In the genomic region with DNA sequence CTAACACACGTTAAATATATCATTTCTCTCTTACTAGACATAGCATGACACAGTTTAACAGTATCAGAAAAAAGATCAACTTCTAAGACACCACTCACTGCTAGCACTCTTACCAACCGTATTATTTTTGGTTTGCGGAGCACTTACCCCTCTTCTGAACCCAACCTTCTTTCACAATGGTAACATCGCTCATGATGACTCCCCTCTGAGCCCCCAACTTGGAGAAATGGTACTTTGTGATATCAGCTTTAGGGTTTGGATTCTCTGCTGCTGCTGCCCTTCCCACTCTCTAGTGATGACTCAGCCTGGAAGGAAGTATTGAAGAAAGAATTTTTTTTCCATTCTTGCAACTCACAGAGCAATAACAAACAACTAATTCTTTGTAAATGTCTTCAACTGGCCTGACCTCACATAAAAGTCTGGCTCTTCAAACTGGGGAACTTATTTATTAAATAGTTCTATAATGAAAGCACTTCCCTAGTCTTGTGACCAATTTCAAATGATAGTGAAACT, we compare ENCODE assay signal across 9 cellular contexts. TPM values are rescaled to one million over a fixed set of nuclear protein-coding genes. Genes with fewer than 3 reads are reported as not detected.
DNase-seq lines count a peak whose midpoint lies in the region; ATAC-seq, FAIRE-seq and TF ChIP-seq lines count a peak whose summit lies in the region.
"Had no signal": no experiment of that assay in that cellular context is flagged by ENCODE, and none has a peak within 500 bp of the region (broad histone marks: within the 10 kb centered on the region; RNA-seq: fewer than 3 reads in every experiment).

No MANE protein-coding gene starts in this region.

- H3K9ac ChIP-seq in liver (ENCODE audit: low read depth in 1 of 2, low read length in 2 of 2) (no peak overlapping the region), HepG2 (ENCODE audit: insufficient read depth, low read depth, low read length) (no peak overlapping the region)

- H3K27me3 ChIP-seq in liver (ENCODE audit: control insufficient read depth in 4 of 4, insufficient read depth in 4 of 4, low read length in 3 of 4) (no peaks in the 10 kb centered on the region), HepG2 (ENCODE audit: control insufficient read depth in 1 of 2, insufficient read depth in 2 of 2, low read length in 2 of 2) (peaks cover 0 to 2% of the 10 kb centered on the region in 2 experiments; a peak in 1 of 5 replicates), aorta (ENCODE audit: control insufficient read depth in 1 of 2, insufficient read depth in 2 of 2, low read length in 1 of 2) (no peaks in the 10 kb centered on the region)

- TF ChIP-seq CTCF in liver (IDR thresholded peaks at IDR 0.05; ENCODE audit: low read depth, low read length, missing input control) (no peak), HepG2 (CRISPR knock-in tag; IDR thresholded peaks at IDR 0.05) (no peak)

- H3K4me1 ChIP-seq in liver (ENCODE audit: control insufficient read depth in 4 of 4, insufficient read depth in 4 of 4, low read length in 3 of 4) (no peaks in the 10 kb centered on the region), HepG2 (ENCODE audit: insufficient read depth, low read length) (no peaks in the 10 kb centered on the region), aorta (ENCODE audit: control insufficient read depth in 1 of 2, insufficient read depth in 2 of 2, low read length in 2 of 2) (peaks cover 3 to 4% of the 10 kb centered on the region in 2 donors)

- no peak for TF ChIP-seq RAD21 in liver (IDR thresholded peaks at IDR 0.05)
- TF ChIP-seq RAD21 in HepG2 (CRISPR knock-in tag; IDR thresholded peaks at IDR 0.05), result no peak

- H3K9me3 ChIP-seq in liver (ENCODE audit: control insufficient read depth in 4 of 4, low read length in 3 of 4), result no peaks in the 10 kb centered on the region
- H3K9me3 ChIP-seq in HepG2 (ENCODE audit: low read length), result no peaks in the 10 kb centered on the region
- H3K9me3 ChIP-seq in aorta (ENCODE audit: control insufficient read depth, low read length), result no peaks in the 10 kb centered on the region

- ATAC-seq in HepG2, result no peak
- ATAC-seq in aorta (ENCODE audit: low FRiP score), result peak; percentile 87
- ATAC-seq in HG02884 (IDR thresholded peaks at IDR 0.05; ENCODE audit: unreplicated experiment), result no peak
- ATAC-seq in HG02970 (IDR thresholded peaks at IDR 0.05; ENCODE audit: low FRiP score, unreplicated experiment), result no peak

- TF ChIP-seq POLR2A in HepG2 (IDR thresholded peaks at IDR 0.05; ENCODE audit: insufficient read depth in 1 of 2, low read depth in 2 of 2, low read length in 2 of 2), result no peak

- in situ Hi-C loops in HepG2 (cut with HindIII; ENCODE audit: extremely low pct_ligation_motif_present, low pct_unique_long_range_greater_than_20kb), result no loop called here

- H3K27ac ChIP-seq in liver (ENCODE audit: low read depth in 1 of 2, low read length in 2 of 2), result no peak overlapping the region
- H3K27ac ChIP-seq in HepG2 (ENCODE audit: extremely low read length, insufficient read depth, low read length), result no peak overlapping the region
- no peak overlapping the region for H3K27ac ChIP-seq in aorta (ENCODE audit: low read depth in 1 of 2, low read length in 2 of 2)

- H3K4me2 ChIP-seq in HepG2 (ENCODE audit: low read depth, low read length), result no peak overlapping the region

- H3K4me3 ChIP-seq in liver (ENCODE audit: low read depth in 1 of 3, low read length in 3 of 3), result no peak overlapping the region
- H3K4me3 ChIP-seq in HepG2 (replicated peaks in 1 of 3; ENCODE audit: insufficient read depth in 1 of 3, low read depth in 2 of 3, low read length in 3 of 3), result no peak overlapping the region
- no peak overlapping the region for H3K4me3 ChIP-seq in aorta (ENCODE audit: low read length in 2 of 2)

- TF ChIP-seq EP300 in HepG2 (IDR thresholded peaks at IDR 0.05; ENCODE audit: low read depth in 2 of 2, low read length in 2 of 2), result no peak
- TF ChIP-seq EP300 in HepG2 (CRISPR knock-in tag; IDR thresholded peaks at IDR 0.05; ENCODE audit: borderline replicate concordance), result no peak

- H3K36me3 ChIP-seq in liver (ENCODE audit: control insufficient read depth in 4 of 4, insufficient read depth in 3 of 4, low read depth in 1 of 4, low read length in 3 of 4) (no peaks in the 10 kb centered on the region), HepG2 (replicated peaks in 1 of 2; ENCODE audit: control insufficient read depth in 1 of 2, insufficient read depth in 2 of 2, low read length in 2 of 2) (no peaks in the 10 kb centered on the region), aorta (ENCODE audit: control insufficient read depth in 1 of 2, insufficient read depth in 2 of 2, low read length in 1 of 2) (no peaks in the 10 kb centered on the region)

- no peak for FAIRE-seq in HepG2 (lab: Jason Lieb, UNC)

- POLR2A ChIA-PET in HepG2 (lab: Yijun Ruan, JAX), result no interaction called here

- H2AFZ ChIP-seq in HepG2 (ENCODE audit: low read length), result no peak overlapping the region

- no peaks in the 10 kb centered on the region for H4K20me1 ChIP-seq in HepG2 (ENCODE audit: insufficient read depth, low read length)

- DNase-seq in HepG2 (ENCODE audit: low spot score) (no peak), amniotic stem cell (lab: John Stamatoyannopoulos, UW) (peak; percentile 35), iris pigment epithelial cell (ENCODE audit: low read depth) (peak; percentile 92), aorta (no peak), NCI-H1930 (lab: John Stamatoyannopoulos, UW) (no peak)
- DNase-seq: DND-41 had no signal

- no TSS peak for BruUV-seq in HepG2 (replicated peaks; lab: Mats Ljungman, UMichigan)

- H3K79me2 ChIP-seq in HepG2 (ENCODE audit: insufficient read depth, low read length), result no peaks in the 10 kb centered on the region

- 73% methylated on average over 4 of the region's 4 CpGs for WGBS in liver
- WGBS in HepG2 (ENCODE audit: low lambda C conversion rate), result 17% methylated on average over 4 of the region's 4 CpGs
- WGBS in aorta, 2 donors, result 61 to 66% methylated on average over 4 of the region's 4 CpGs

- intact Hi-C loops in HepG2 (cut with micrococcal nuclease; ENCODE audit: unreplicated experiment) (no loop called here), aorta (cut with DNase I) (no loop called here)

- CTCF ChIA-PET in HepG2 (lab: Yijun Ruan, JAX; ENCODE audit: low intra/inter-chr PET ratio, low total read pairs), result no interaction called here

TF ChIP-seq in liver, 16 proteins besides CTCF, POLR2A, EP300 and RAD21:
- TF ChIP-seq JUND (IDR thresholded peaks at IDR 0.05), result peak; percentile 32 to 46
- TF ChIP-seq, protein P1, sequence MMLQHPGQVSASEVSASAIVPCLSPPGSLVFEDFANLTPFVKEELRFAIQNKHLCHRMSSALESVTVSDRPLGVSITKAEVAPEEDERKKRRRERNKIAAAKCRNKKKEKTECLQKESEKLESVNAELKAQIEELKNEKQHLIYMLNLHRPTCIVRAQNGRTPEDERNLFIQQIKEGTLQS (IDR thresholded peaks at IDR 0.05), result no peak
TF ChIP-seq in liver: peak in this region for 1.

TF ChIP-seq in HepG2, 621 proteins besides CTCF, POLR2A, EP300 and RAD21 (continues in another document):
- TF ChIP-seq ZNF274 (CRISPR knock-in tag; IDR thresholded peaks at IDR 0.05), result no peak
- no peak for TF ChIP-seq U2AF1 (optimal IDR thresholded peaks at IDR 0.05; ENCODE audit: low read depth, low read length)
- no peak for TF ChIP-seq SMYD3 (CRISPR knock-in tag; IDR thresholded peaks at IDR 0.05)
- no peak for TF ChIP-seq STAT5B (CRISPR knock-in tag; IDR thresholded peaks at IDR 0.05)
- TF ChIP-seq HES4 (CRISPR knock-in tag; IDR thresholded peaks at IDR 0.05; ENCODE audit: borderline replicate concordance), result no peak
- TF ChIP-seq MAF1 (CRISPR knock-in tag; IDR thresholded peaks at IDR 0.05; ENCODE audit: borderline replicate concordance), result no peak
- TF ChIP-seq ZBTB7A (CRISPR knock-in tag; IDR thresholded peaks at IDR 0.05), result no peak
- no peak for TF ChIP-seq NFYB (CRISPR knock-in tag; IDR thresholded peaks at IDR 0.05)
- TF ChIP-seq RAD51 (IDR thresholded peaks at IDR 0.05; ENCODE audit: borderline replicate concordance), result no peak
- TF ChIP-seq PHB2 (IDR thresholded peaks at IDR 0.05; ENCODE audit: partially characterized antibody), result no peak
- TF ChIP-seq DPF2 (CRISPR knock-in tag; IDR thresholded peaks at IDR 0.05; ENCODE audit: borderline replicate concordance, low read depth), result no peak
- no peak for TF ChIP-seq EZH2 (conservative IDR thresholded peaks at IDR 0.05; ENCODE audit: low read depth, low read length)
- TF ChIP-seq ZNF761 (CRISPR knock-in tag; conservative IDR thresholded peaks at IDR 0.05), result no peak

RNA-seq across cellular contexts. Expression of gene AKT3, which starts 7.0 kb away (rescaled TPM):
- 1 to 10 TPM; 3.2 to 7.6 TPM for total RNA-seq in liver
- polyA plus RNA-seq in liver, result 1 to 10 TPM; 1.7 to 2.4 TPM
- 0.07 and 0.22 TPM in 2 replicates for total RNA-seq in HepG2 (2016; rRNA removed; fragmentation: Illumina TruSeq; extraction: Trizol)
- total RNA-seq in HepG2 (2016; cell fraction: cytosol; rRNA removed; fragmentation: Illumina TruSeq; extraction: Trizol; ENCODE audit: low read depth), result 0.18 and 0.61 TPM in 2 replicates
- 0.13 and 0.15 TPM in 2 replicates for total RNA-seq in HepG2 (2016; cell fraction: insoluble cytoplasmic fraction; rRNA removed; fragmentation: Illumina TruSeq; extraction: Trizol)
- 0.19 and 0.21 TPM in 2 replicates for total RNA-seq in HepG2 (2016; cell fraction: membrane; rRNA removed; fragmentation: Illumina TruSeq; extraction: Trizol)
- total RNA-seq in HepG2 (2016; cell fraction: nucleus; rRNA removed; fragmentation: Illumina TruSeq; extraction: Trizol), result 0.25 and 0.28 TPM in 2 replicates
- 0.04 and 0.07 TPM in 2 replicates for polyA plus RNA-seq in HepG2 (2011; rRNA removed)
- polyA plus RNA-seq in HepG2 (2011; cell fraction: cytosol; rRNA removed), result 0.01 and 0.04 TPM in 2 replicates
- 0.06 and 0.07 TPM in 2 replicates for polyA plus RNA-seq in HepG2 (2011; cell fraction: nucleus; rRNA removed)
- polyA plus RNA-seq in HepG2 (2012), result 0.08 and 0.12 TPM in 2 replicates
- polyA plus RNA-seq in HepG2 (2016; cell fraction: cytosol; fragmentation: Illumina TruSeq; extraction: Trizol; ENCODE audit: low read depth), result not detected in 2 replicates
- 0.30 TPM in 1 of 2 replicates, not detected in the other for polyA plus RNA-seq in HepG2 (2016; cell fraction: insoluble cytoplasmic fraction; fragmentation: Illumina TruSeq; extraction: Trizol; ENCODE audit: low read depth)
- polyA plus RNA-seq in HepG2 (2016; cell fraction: membrane; fragmentation: Illumina TruSeq; extraction: Trizol; ENCODE audit: low read depth), result not detected in 2 replicates
- 0.13 TPM in 1 of 2 replicates, not detected in the other for polyA plus RNA-seq in HepG2 (2016; cell fraction: nucleus; fragmentation: Illumina TruSeq; extraction: Trizol; ENCODE audit: insufficient read depth, low read depth)
- 0.06 and 0.26 TPM in 2 replicates for polyA minus RNA-seq in HepG2 (2011; rRNA and poly(A)+ RNA removed; ENCODE audit: low replicate concordance)
- polyA minus RNA-seq in HepG2 (2011; cell fraction: cytosol; rRNA and poly(A)+ RNA removed), result 0.20 TPM in 1 of 2 replicates, not detected in the other
- 0.26 and 0.75 TPM in 2 replicates for polyA minus RNA-seq in HepG2 (2011; cell fraction: nucleus; rRNA and poly(A)+ RNA removed)
- 100 to 1,000 TPM; 165 to 177 TPM for total RNA-seq in aorta
- 10 to 100 TPM; 18.6 to 41.9 TPM for polyA plus RNA-seq in aorta

Comparison
In these comparisons a context has a peak if more than half of its experiments do, and no peak if none do; other contexts are left out.
1. DNase-seq: peak in amniotic stem cell (single experiment) and iris pigment epithelial cell (single experiment); none in HepG2 (single experiment), aorta (0 of 2) and NCI-H1930 (0 of 2).
2. RNA of gene AKT3, which starts 7.0 kb away (total RNA-seq): 165 to 177 TPM in aorta; 3.2 to 7.6 TPM in liver and 0.07 to 0.61 TPM in HepG2; every median in the first group is over 10 times any median in the second.